1 cellular context compared by ENCODE assay signal in genomic region chr7:2232766-2233520, GRCh38.
TF ChIP-seq lines count a peak whose summit lies in the region.

Gene MAD1L1, minus strand, starts transcription at chr7:2232945. Its CDS starts 2,812 bp downstream, at chr7:2230133.

TF ChIP-seq in HepG2, 621 proteins besides CTCF, POLR2A, EP300 and RAD21 (continued from another document and continues in another):
- TF ChIP-seq, protein P1, sequence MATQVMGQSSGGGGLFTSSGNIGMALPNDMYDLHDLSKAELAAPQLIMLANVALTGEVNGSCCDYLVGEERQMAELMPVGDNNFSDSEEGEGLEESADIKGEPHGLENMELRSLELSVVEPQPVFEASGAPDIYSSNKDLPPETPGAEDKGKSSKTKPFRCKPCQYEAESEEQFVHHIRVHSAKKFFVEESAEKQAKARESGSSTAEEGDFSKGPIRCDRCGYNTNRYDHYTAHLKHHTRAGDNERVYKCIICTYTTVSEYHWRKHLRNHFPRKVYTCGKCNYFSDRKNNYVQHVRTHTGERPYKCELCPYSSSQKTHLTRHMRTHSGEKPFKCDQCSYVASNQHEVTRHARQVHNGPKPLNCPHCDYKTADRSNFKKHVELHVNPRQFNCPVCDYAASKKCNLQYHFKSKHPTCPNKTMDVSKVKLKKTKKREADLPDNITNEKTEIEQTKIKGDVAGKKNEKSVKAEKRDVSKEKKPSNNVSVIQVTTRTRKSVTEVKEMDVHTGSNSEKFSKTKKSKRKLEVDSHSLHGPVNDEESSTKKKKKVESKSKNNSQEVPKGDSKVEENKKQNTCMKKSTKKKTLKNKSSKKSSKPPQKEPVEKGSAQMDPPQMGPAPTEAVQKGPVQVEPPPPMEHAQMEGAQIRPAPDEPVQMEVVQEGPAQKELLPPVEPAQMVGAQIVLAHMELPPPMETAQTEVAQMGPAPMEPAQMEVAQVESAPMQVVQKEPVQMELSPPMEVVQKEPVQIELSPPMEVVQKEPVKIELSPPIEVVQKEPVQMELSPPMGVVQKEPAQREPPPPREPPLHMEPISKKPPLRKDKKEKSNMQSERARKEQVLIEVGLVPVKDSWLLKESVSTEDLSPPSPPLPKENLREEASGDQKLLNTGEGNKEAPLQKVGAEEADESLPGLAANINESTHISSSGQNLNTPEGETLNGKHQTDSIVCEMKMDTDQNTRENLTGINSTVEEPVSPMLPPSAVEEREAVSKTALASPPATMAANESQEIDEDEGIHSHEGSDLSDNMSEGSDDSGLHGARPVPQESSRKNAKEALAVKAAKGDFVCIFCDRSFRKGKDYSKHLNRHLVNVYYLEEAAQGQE (IDR thresholded peaks at IDR 0.05; ENCODE audit: borderline replicate concordance in 1 of 2, low read depth in 1 of 2, low read length in 2 of 2) = no peak
- TF ChIP-seq, protein P2, sequence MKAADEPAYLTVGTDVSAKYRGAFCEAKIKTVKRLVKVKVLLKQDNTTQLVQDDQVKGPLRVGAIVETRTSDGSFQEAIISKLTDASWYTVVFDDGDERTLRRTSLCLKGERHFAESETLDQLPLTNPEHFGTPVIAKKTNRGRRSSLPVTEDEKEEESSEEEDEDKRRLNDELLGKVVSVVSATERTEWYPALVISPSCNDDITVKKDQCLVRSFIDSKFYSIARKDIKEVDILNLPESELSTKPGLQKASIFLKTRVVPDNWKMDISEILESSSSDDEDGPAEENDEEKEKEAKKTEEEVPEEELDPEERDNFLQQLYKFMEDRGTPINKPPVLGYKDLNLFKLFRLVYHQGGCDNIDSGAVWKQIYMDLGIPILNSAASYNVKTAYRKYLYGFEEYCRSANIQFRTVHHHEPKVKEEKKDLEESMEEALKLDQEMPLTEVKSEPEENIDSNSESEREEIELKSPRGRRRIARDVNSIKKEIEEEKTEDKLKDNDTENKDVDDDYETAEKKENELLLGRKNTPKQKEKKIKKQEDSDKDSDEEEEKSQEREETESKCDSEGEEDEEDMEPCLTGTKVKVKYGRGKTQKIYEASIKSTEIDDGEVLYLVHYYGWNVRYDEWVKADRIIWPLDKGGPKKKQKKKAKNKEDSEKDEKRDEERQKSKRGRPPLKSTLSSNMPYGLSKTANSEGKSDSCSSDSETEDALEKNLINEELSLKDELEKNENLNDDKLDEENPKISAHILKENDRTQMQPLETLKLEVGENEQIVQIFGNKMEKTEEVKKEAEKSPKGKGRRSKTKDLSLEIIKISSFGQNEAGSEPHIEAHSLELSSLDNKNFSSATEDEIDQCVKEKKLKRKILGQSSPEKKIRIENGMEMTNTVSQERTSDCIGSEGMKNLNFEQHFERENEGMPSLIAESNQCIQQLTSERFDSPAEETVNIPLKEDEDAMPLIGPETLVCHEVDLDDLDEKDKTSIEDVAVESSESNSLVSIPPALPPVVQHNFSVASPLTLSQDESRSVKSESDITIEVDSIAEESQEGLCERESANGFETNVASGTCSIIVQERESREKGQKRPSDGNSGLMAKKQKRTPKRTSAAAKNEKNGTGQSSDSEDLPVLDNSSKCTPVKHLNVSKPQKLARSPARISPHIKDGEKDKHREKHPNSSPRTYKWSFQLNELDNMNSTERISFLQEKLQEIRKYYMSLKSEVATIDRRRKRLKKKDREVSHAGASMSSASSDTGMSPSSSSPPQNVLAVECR (CRISPR knock-in tag; IDR thresholded peaks at IDR 0.05; ENCODE audit: borderline replicate concordance) = peak; percentile 85; the same call in 1 of the 2 replicates
- TF ChIP-seq, protein P3, sequence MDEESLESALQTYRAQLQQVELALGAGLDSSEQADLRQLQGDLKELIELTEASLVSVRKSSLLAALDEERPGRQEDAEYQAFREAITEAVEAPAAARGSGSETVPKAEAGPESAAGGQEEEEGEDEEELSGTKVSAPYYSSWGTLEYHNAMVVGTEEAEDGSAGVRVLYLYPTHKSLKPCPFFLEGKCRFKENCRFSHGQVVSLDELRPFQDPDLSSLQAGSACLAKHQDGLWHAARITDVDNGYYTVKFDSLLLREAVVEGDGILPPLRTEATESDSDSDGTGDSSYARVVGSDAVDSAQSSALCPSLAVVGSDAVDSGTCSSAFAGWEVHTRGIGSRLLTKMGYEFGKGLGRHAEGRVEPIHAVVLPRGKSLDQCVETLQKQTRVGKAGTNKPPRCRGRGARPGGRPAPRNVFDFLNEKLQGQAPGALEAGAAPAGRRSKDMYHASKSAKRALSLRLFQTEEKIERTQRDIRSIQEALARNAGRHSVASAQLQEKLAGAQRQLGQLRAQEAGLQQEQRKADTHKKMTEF (CRISPR knock-in tag; IDR thresholded peaks at IDR 0.05) = peak; percentile 57
- TF ChIP-seq ZFP90 (CRISPR knock-in tag; IDR thresholded peaks at IDR 0.05; ENCODE audit: borderline replicate concordance) (peak; percentile 87), ERF (CRISPR knock-in tag; IDR thresholded peaks at IDR 0.05) (peak; percentile 44; the same call in 1 of the 2 replicates), TBL1XR1 (IDR thresholded peaks at IDR 0.05; ENCODE audit: borderline replicate concordance, low read length, partially characterized antibody) (no peak), ZNF562 (CRISPR knock-in tag; IDR thresholded peaks at IDR 0.05; ENCODE audit: borderline replicate concordance) (no peak), SALL2 (CRISPR knock-in tag; IDR thresholded peaks at IDR 0.05) (peak; percentile 92; the same call in 1 of the 2 replicates), ZNF205 (CRISPR knock-in tag; IDR thresholded peaks at IDR 0.05) (0 out of 2 replicates have a peak, but pooled peaks have one; percentile 33), ZNF225 (CRISPR knock-in tag; IDR thresholded peaks at IDR 0.05) (0 out of 2 replicates have a peak, but pooled peaks have one; percentile 21), ZNF138 (CRISPR knock-in tag; IDR thresholded peaks at IDR 0.05; ENCODE audit: low read depth) (peak; percentile 68), ZSCAN20 (CRISPR knock-in tag; IDR thresholded peaks at IDR 0.05; ENCODE audit: borderline replicate concordance) (0 out of 2 replicates have a peak, but pooled peaks have one; percentile 77), ISX (CRISPR knock-in tag; conservative IDR thresholded peaks at IDR 0.05) (0 out of 2 replicates have a peak, but pooled peaks have one; percentile 37), ZNF773 (CRISPR knock-in tag; IDR thresholded peaks at IDR 0.05; ENCODE audit: borderline replicate concordance) (peak; percentile 85; the same call in 1 of the 2 replicates), HES4 (CRISPR knock-in tag; IDR thresholded peaks at IDR 0.05; ENCODE audit: borderline replicate concordance) (no peak), SNAPC4 (CRISPR knock-in tag; IDR thresholded peaks at IDR 0.05) (0 out of 2 replicates have a peak, but pooled peaks have one; percentile 45), NKX3-1 (CRISPR knock-in tag; IDR thresholded peaks at IDR 0.05) (0 out of 2 replicates have a peak, but pooled peaks have one; percentile 63), ZNF777 (CRISPR knock-in tag; IDR thresholded peaks at IDR 0.05) (peak; percentile 38; the same call in 1 of the 2 replicates), GMEB1 (CRISPR knock-in tag; IDR thresholded peaks at IDR 0.05; ENCODE audit: borderline replicate concordance) (peak; percentile 59; the same call in 1 of the 2 replicates), ZNF331 (CRISPR knock-in tag; IDR thresholded peaks at IDR 0.05) (0 out of 2 replicates have a peak, but pooled peaks have one; percentile 21), REXO4 (CRISPR knock-in tag; IDR thresholded peaks at IDR 0.05; ENCODE audit: borderline replicate concordance) (no peak), PRDM15 (CRISPR knock-in tag; IDR thresholded peaks at IDR 0.05) (peak; percentile 67; the same call in 1 of the 2 replicates), JUND (CRISPR knock-in tag; IDR thresholded peaks at IDR 0.05) (peak; percentile 31; the same call in 1 of the 2 replicates), ZNF496 (CRISPR knock-in tag; IDR thresholded peaks at IDR 0.05; ENCODE audit: insufficient replicate concordance) (no peak), ZNF253 (CRISPR knock-in tag; IDR thresholded peaks at IDR 0.05; ENCODE audit: borderline replicate concordance) (0 out of 2 replicates have a peak, but pooled peaks have one; percentile 46), NBN (conservative IDR thresholded peaks at IDR 0.05) (no peak)
- TF ChIP-seq, protein P4, sequence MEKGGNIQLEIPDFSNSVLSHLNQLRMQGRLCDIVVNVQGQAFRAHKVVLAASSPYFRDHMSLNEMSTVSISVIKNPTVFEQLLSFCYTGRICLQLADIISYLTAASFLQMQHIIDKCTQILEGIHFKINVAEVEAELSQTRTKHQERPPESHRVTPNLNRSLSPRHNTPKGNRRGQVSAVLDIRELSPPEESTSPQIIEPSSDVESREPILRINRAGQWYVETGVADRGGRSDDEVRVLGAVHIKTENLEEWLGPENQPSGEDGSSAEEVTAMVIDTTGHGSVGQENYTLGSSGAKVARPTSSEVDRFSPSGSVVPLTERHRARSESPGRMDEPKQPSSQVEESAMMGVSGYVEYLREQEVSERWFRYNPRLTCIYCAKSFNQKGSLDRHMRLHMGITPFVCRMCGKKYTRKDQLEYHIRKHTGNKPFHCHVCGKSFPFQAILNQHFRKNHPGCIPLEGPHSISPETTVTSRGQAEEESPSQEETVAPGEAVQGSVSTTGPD (CRISPR knock-in tag; IDR thresholded peaks at IDR 0.05) = no peak
- TF ChIP-seq, protein P5, sequence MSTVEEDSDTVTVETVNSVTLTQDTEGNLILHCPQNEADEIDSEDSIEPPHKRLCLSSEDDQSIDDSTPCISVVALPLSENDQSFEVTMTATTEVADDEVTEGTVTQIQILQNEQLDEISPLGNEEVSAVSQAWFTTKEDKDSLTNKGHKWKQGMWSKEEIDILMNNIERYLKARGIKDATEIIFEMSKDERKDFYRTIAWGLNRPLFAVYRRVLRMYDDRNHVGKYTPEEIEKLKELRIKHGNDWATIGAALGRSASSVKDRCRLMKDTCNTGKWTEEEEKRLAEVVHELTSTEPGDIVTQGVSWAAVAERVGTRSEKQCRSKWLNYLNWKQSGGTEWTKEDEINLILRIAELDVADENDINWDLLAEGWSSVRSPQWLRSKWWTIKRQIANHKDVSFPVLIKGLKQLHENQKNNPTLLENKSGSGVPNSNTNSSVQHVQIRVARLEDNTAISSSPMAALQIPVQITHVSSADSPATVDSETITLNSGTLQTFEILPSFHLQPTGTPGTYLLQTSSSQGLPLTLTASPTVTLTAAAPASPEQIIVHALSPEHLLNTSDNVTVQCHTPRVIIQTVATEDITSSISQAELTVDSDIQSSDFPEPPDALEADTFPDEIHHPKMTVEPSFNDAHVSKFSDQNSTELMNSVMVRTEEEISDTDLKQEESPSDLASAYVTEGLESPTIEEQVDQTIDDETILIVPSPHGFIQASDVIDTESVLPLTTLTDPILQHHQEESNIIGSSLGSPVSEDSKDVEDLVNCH (CRISPR knock-in tag; IDR thresholded peaks at IDR 0.05) = no peak
